Comparison of ENCODE assay signal across 20 cellular contexts in genomic region chr6:117465691-117466090, GRCh38. TPM values are rescaled to one million over a fixed set of nuclear protein-coding genes. Genes with fewer than 3 reads are reported as not detected.
DNase-seq lines count a peak whose midpoint lies in the region; ATAC-seq and TF ChIP-seq lines count a peak whose summit lies in the region.
"Had no signal": no experiment of that assay in that cellular context is flagged by ENCODE, and none has a peak within 500 bp of the region (broad histone marks: within the 10 kb centered on the region; RNA-seq: fewer than 3 reads in every experiment).

No MANE protein-coding gene starts in this region.

- no peaks in the 10 kb centered on the region for H3K9me3 ChIP-seq in smooth muscle cell (replicated peaks; ENCODE audit: low read depth)
- no peaks in the 10 kb centered on the region for H3K9me3 ChIP-seq in right lobe of liver

- WGBS in smooth muscle cell (ENCODE audit: low lambda C conversion rate), result 32% methylated on average over 1 of the region's 1 CpG
- 43% methylated on average over 1 of the region's 1 CpG for WGBS in right lobe of liver (ENCODE audit: insufficient coverage, low coverage, low lambda C conversion rate, missing lambda C conversion rate)

- peak; percentile 56 for DNase-seq in activated CD8-positive, alpha-beta memory T cell treated with anti-CD3 and anti-CD28 coated beads, Interleukin-2, amount 10 ng/mL, durations not matched to agents 7 days and 5 days
- DNase-seq in activated CD8-positive, alpha-beta memory T cell treated with anti-CD3 and anti-CD28 coated beads, Interleukin-2, amount 50 U/mL, for 4 hours, result no peak
- DNase-seq in MV-4-11 (lab: John Stamatoyannopoulos, UW) (peak; percentile 82), smooth muscle cell (lab: John Stamatoyannopoulos, UW; ENCODE audit: unreplicated experiment) (no peak), DMS 273 treated with DMSO at 0.1 percent for 48 hours (lab: John Stamatoyannopoulos, UW) (no peak), right lobe of liver (no peak)
- DNase-seq in activated naive CD8-positive, alpha-beta T cell treated with anti-CD3 and anti-CD28 coated beads, Interleukin-2, amount 50 U/mL, for 24 hours, result no peak
- no peak for DNase-seq in activated T-cell treated with anti-CD3 and anti-CD28 coated beads, Interleukin-2, amount 50 U/mL, for 1 hour
- DNase-seq: AML-193, Calu3, DMS79, MM.1S, NCI-H1436, NCI-H2029 treated with DMSO at 0.1 percent for 48 hours, NCI-H510A treated with DMSO at 0.1 percent for 48 hours, PC-3 had no signal

- H3K9ac ChIP-seq in smooth muscle cell (ENCODE audit: low read depth), result no peak overlapping the region
- H3K9ac ChIP-seq: KMS-11 had no signal

- H4K20me1 ChIP-seq in smooth muscle cell (ENCODE audit: low read depth), result no peaks in the 10 kb centered on the region

- intact Hi-C loops in right lobe of liver (cut with DNase I), result no loop called here

- H3K4me2 ChIP-seq in smooth muscle cell, result no peak overlapping the region
- H3K4me2 ChIP-seq: KMS-11 had no signal

- H3K27ac Mint-ChIP-seq in activated CD8-positive, alpha-beta memory T cell treated with anti-CD3 and anti-CD28 coated beads, Interleukin-2, amount 10 ng/mL, durations not matched to agents 7 days and 5 days, result peak overlapping the region; percentile 3
- no peak overlapping the region for H3K27ac Mint-ChIP-seq in activated naive CD8-positive, alpha-beta T cell treated with anti-CD3 and anti-CD28 coated beads, Interleukin-2, amount 50 U/mL, for 24 hours

- no peak overlapping the region for H3K4me3 Mint-ChIP-seq in activated CD8-positive, alpha-beta memory T cell treated with anti-CD3 and anti-CD28 coated beads, Interleukin-2, amount 10 ng/mL, durations not matched to agents 7 days and 5 days
- no peak overlapping the region for H3K4me3 Mint-ChIP-seq in activated naive CD8-positive, alpha-beta T cell treated with anti-CD3 and anti-CD28 coated beads, Interleukin-2, amount 50 U/mL, for 24 hours

- no peaks in the 10 kb centered on the region for H3K79me2 ChIP-seq in smooth muscle cell (ENCODE audit: low read depth)

- H3F3A ChIP-seq in smooth muscle cell (ENCODE audit: low read depth), result peaks cover 19% of the 10 kb centered on the region

- TF ChIP-seq CTCF in smooth muscle cell (IDR thresholded peaks at IDR 0.05; ENCODE audit: borderline replicate concordance, insufficient read depth, poor library complexity, severe bottlenecking) (no peak), right lobe of liver (IDR thresholded peaks at IDR 0.05) (no peak)

- H3K4me1 ChIP-seq in smooth muscle cell (ENCODE audit: low read depth) (peaks cover 9% of the 10 kb centered on the region), right lobe of liver (no peaks in the 10 kb centered on the region)

- H3K9me3 Mint-ChIP-seq in activated CD8-positive, alpha-beta memory T cell treated with anti-CD3 and anti-CD28 coated beads, Interleukin-2, amount 10 ng/mL, durations not matched to agents 7 days and 5 days (ENCODE audit: low read depth), result peaks cover 2% of the 10 kb centered on the region
- no peaks in the 10 kb centered on the region for H3K9me3 Mint-ChIP-seq in activated naive CD8-positive, alpha-beta T cell treated with anti-CD3 and anti-CD28 coated beads, Interleukin-2, amount 50 U/mL, for 24 hours

- H3K27ac ChIP-seq in smooth muscle cell (ENCODE audit: low read depth), result peak overlapping the region; percentile 81
- no peak overlapping the region for H3K27ac ChIP-seq in right lobe of liver
- H3K27ac ChIP-seq: HL-60, KMS-11, SK-N-MC had no signal

- H3K27me3 Mint-ChIP-seq in activated CD8-positive, alpha-beta memory T cell treated with anti-CD3 and anti-CD28 coated beads, Interleukin-2, amount 10 ng/mL, durations not matched to agents 7 days and 5 days, result peaks cover 22% of the 10 kb centered on the region
- peaks cover 11% of the 10 kb centered on the region for H3K27me3 Mint-ChIP-seq in activated naive CD8-positive, alpha-beta T cell treated with anti-CD3 and anti-CD28 coated beads, Interleukin-2, amount 50 U/mL, for 24 hours

- H3K36me3 Mint-ChIP-seq in activated CD8-positive, alpha-beta memory T cell treated with anti-CD3 and anti-CD28 coated beads, Interleukin-2, amount 10 ng/mL, durations not matched to agents 7 days and 5 days, result peaks cover 3% of the 10 kb centered on the region
- H3K36me3 Mint-ChIP-seq in activated naive CD8-positive, alpha-beta T cell treated with anti-CD3 and anti-CD28 coated beads, Interleukin-2, amount 50 U/mL, for 24 hours (ENCODE audit: low read depth), result no peaks in the 10 kb centered on the region

- H3K4me3 ChIP-seq in smooth muscle cell, result no peak overlapping the region
- H3K4me3 ChIP-seq in right lobe of liver, result no peak overlapping the region
- H3K4me3 ChIP-seq: SK-N-MC had no signal

- no peak for TF ChIP-seq POLR2A in right lobe of liver (IDR thresholded peaks at IDR 0.05)

- H3K36me3 ChIP-seq in smooth muscle cell (ENCODE audit: low read depth) (no peaks in the 10 kb centered on the region), right lobe of liver (no peaks in the 10 kb centered on the region)

- ATAC-seq in activated CD8-positive, alpha-beta memory T cell treated with anti-CD3 and anti-CD28 coated beads, Interleukin-2, amount 10 ng/mL, durations not matched to agents 7 days and 5 days, result peak; percentile 51
- peak; percentile 34 for ATAC-seq in activated naive CD8-positive, alpha-beta T cell treated with anti-CD3 and anti-CD28 coated beads, Interleukin-2, amount 50 U/mL, for 24 hours
- ATAC-seq in right lobe of liver, result no peak
- ATAC-seq: HCT116, PC-3 had no signal

- CTCF ChIA-PET in activated CD8-positive, alpha-beta memory T cell treated with anti-CD3 and anti-CD28 coated beads, Interleukin-2, amount 10 ng/mL, durations not matched to agents 7 days and 5 days (lab: Charles Lee), result interaction anchor here (0.8 to 2.5 kb wide), 7 partner anchors 9 to 139 kb away, joined by 3 to 11 read pairs (median 5); partner anchors contain the start of genes DCBLD1 and GOPC

- no peak overlapping the region for H2AFZ ChIP-seq in smooth muscle cell (ENCODE audit: low read depth)

- H3K27me3 ChIP-seq in smooth muscle cell (ENCODE audit: low read depth), result no peaks in the 10 kb centered on the region
- H3K27me3 ChIP-seq in right lobe of liver, result no peaks in the 10 kb centered on the region

- H3K4me1 Mint-ChIP-seq in activated CD8-positive, alpha-beta memory T cell treated with anti-CD3 and anti-CD28 coated beads, Interleukin-2, amount 10 ng/mL, durations not matched to agents 7 days and 5 days, result peaks cover 41% of the 10 kb centered on the region
- peaks cover 21% of the 10 kb centered on the region for H3K4me1 Mint-ChIP-seq in activated naive CD8-positive, alpha-beta T cell treated with anti-CD3 and anti-CD28 coated beads, Interleukin-2, amount 50 U/mL, for 24 hours

RNA-seq across cellular contexts. Expression of gene DCBLD1, which starts 16.8 kb away (rescaled TPM):
- total RNA-seq in activated CD8-positive, alpha-beta memory T cell treated with anti-CD3 and anti-CD28 coated beads, Interleukin-2, amount 10 ng/mL, durations not matched to agents 7 days and 5 days, result 1 to 10 TPM; 5.8 to 6.1 TPM
- total RNA-seq in smooth muscle cell, result 82.1 and 86.1 TPM in 2 replicates
- 44.6 and 77.5 TPM in 2 replicates for polyA plus RNA-seq in smooth muscle cell
- total RNA-seq in right lobe of liver, result 10 to 100 TPM in 4 of 6 experiments, 1 to 10 TPM in 2; 7.6 to 22.8 (median 10.8) TPM

RNA-seq across cellular contexts. Expression of gene ROS1, which starts 39.9 kb away (rescaled TPM):
- total RNA-seq in activated CD8-positive, alpha-beta memory T cell treated with anti-CD3 and anti-CD28 coated beads, Interleukin-2, amount 10 ng/mL, durations not matched to agents 7 days and 5 days, result not detected
- total RNA-seq in smooth muscle cell (0.09 and 3.0 TPM in 2 replicates), right lobe of liver (under 1 TPM in 3 of 6 experiments, not detected in 3; 0.07 to 0.12 (median 0.07) TPM)
- polyA plus RNA-seq in smooth muscle cell, result 0.03 and 0.08 TPM in 2 replicates

Comparison
In these comparisons a context has a peak if more than half of its experiments do, and no peak if none do; other contexts are left out.
1. DNase-seq: peak in activated CD8-positive, alpha-beta memory T cell treated with anti-CD3 and anti-CD28 coated beads, Interleukin-2, amount 10 ng/mL, durations not matched to agents 7 days and 5 days (single experiment) and MV-4-11 (single experiment); none in activated CD8-positive, alpha-beta memory T cell treated with anti-CD3 and anti-CD28 coated beads, Interleukin-2, amount 50 U/mL, for 4 hours (single experiment), activated naive CD8-positive, alpha-beta T cell treated with anti-CD3 and anti-CD28 coated beads, Interleukin-2, amount 50 U/mL, for 24 hours (single experiment), smooth muscle cell (single experiment), DMS 273 treated with DMSO at 0.1 percent for 48 hours (single experiment), activated T-cell treated with anti-CD3 and anti-CD28 coated beads, Interleukin-2, amount 50 U/mL, for 1 hour (single experiment) and right lobe of liver (0 of 3).
2. ATAC-seq: peak in activated CD8-positive, alpha-beta memory T cell treated with anti-CD3 and anti-CD28 coated beads, Interleukin-2, amount 10 ng/mL, durations not matched to agents 7 days and 5 days (single experiment) and activated naive CD8-positive, alpha-beta T cell treated with anti-CD3 and anti-CD28 coated beads, Interleukin-2, amount 50 U/mL, for 24 hours (single experiment); none in right lobe of liver (0 of 4).